Comparison of ENCODE assay signal across 8 cellular contexts in the genomic region with DNA sequence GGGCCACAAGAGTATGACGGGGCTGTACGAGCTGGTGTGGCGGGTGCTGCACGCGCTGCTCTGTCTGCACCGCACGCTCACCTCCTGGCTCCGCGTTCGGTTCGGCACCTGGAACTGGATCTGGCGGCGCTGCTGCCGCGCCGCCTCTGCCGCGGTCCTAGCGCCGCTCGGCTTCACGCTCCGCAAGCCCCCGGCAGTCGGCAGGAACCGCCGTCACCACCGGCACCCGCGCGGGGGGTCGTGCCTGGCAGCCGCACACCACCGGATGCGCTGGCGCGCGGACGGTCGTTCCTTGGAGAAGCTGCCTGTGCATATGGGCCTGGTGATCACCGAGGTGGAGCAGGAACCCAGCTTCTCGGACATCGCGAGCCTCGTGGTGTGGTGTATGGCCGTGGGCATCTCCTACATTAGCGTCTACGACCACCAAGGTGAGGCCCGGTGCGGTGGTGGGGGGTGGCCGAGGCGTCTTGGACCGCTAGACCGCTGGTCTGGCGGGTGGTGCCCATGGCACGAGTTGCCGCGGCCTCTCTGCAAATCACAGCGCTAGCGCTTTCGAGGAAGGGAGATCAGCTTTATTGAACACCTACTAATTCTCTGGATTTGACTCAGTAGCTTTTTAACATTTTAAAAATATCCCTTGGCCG. TPM values are rescaled to one million over a fixed set of nuclear protein-coding genes. Genes with fewer than 3 reads are reported as not detected.
DNase-seq lines count a peak whose midpoint lies in the region; ATAC-seq and TF ChIP-seq lines count a peak whose summit lies in the region.
"Not testable (repeated sequence)": the region's sequence is repeated elsewhere in the genome, so short reads cannot be mapped to it uniquely, and the experiment has no call there.

No MANE protein-coding gene starts in this region.

- peak overlapping the region; percentile 68 for H3K27ac ChIP-seq in RWPE1

- peaks cover 41% of the 10 kb centered on the region for H3K36me3 Mint-ChIP-seq in activated naive CD8-positive, alpha-beta T cell treated with anti-CD3 and anti-CD28 coated beads for 36 hours

- H3K27me3 Mint-ChIP-seq in activated naive CD8-positive, alpha-beta T cell treated with anti-CD3 and anti-CD28 coated beads for 36 hours: not testable (repeated sequence)

- peak; percentile 24 for DNase-seq in DMS 273 (lab: John Stamatoyannopoulos, UW; ENCODE audit: unreplicated experiment)
- DNase-seq in RWPE1 (ENCODE audit: low spot score); fibroblast of the aortic adventitia (ENCODE audit: low read depth): not testable (repeated sequence)
- DNase-seq in activated naive CD8-positive, alpha-beta T cell treated with anti-CD3 and anti-CD28 coated beads for 36 hours: peak; percentile 10
- DNase-seq in stimulated activated CD8-positive, alpha-beta memory T cell treated with anti-CD3 and anti-CD28 coated beads, Interleukin-4, amount 100 ng/mL, for 48 hours: peak; percentile 38

- H3K4me3 ChIP-seq in fibroblast of the aortic adventitia (ENCODE audit: low read depth, low read length) (peak overlapping the region; percentile 80), mononuclear cell (ENCODE audit: low read length) (peak overlapping the region; percentile 57)

- H3K4me1 ChIP-seq in mononuclear cell (ENCODE audit: insufficient read depth, low read length): peaks cover 53% of the 10 kb centered on the region

- ATAC-seq in GM21423 (IDR thresholded peaks at IDR 0.05; ENCODE audit: unreplicated experiment) (peak; percentile 23), HG03139 (IDR thresholded peaks at IDR 0.05; ENCODE audit: unreplicated experiment) (peak; percentile 16)

- CTCF ChIA-PET in RWPE1 (lab: Yijun Ruan, JAX): interaction anchor here (0.7 kb wide), 1 partner anchor 939 kb away, joined by 3 read pairs; no protein-coding TSS in a partner anchor

- POLR2A ChIA-PET in RWPE1 (lab: Yijun Ruan, JAX; ENCODE audit: low non-redundant PET): not testable (repeated sequence)

- H3K4me1 Mint-ChIP-seq in activated naive CD8-positive, alpha-beta T cell treated with anti-CD3 and anti-CD28 coated beads for 36 hours: peaks cover 42% of the 10 kb centered on the region

- peak overlapping the region; percentile 93 for H3K4me3 Mint-ChIP-seq in activated naive CD8-positive, alpha-beta T cell treated with anti-CD3 and anti-CD28 coated beads for 36 hours

- H3K9me3 ChIP-seq in mononuclear cell (ENCODE audit: low read depth, low read length): not testable (repeated sequence)

- TF ChIP-seq CTCF in RWPE1 (conservative IDR thresholded peaks at IDR 0.05; ENCODE audit: low read depth); fibroblast of the aortic adventitia (IDR thresholded peaks at IDR 0.05; ENCODE audit: insufficient read depth, low read length): not testable (repeated sequence)

- not testable (repeated sequence) for H3K9me3 Mint-ChIP-seq in activated naive CD8-positive, alpha-beta T cell treated with anti-CD3 and anti-CD28 coated beads for 36 hours

- not testable (repeated sequence) for H3K27me3 ChIP-seq in mononuclear cell (ENCODE audit: insufficient read depth, low read length)

- peak overlapping the region; percentile 94 for H3K27ac Mint-ChIP-seq in activated naive CD8-positive, alpha-beta T cell treated with anti-CD3 and anti-CD28 coated beads for 36 hours

RNA-seq across cellular contexts. Expression of a gene that starts 0.5 kb away (rescaled TPM):
- 10 to 100 TPM; 63.7 to 64.1 TPM for total RNA-seq in activated naive CD8-positive, alpha-beta T cell treated with anti-CD3 and anti-CD28 coated beads for 36 hours
- 18.8 and 29.4 TPM in 2 replicates for total RNA-seq in fibroblast of the aortic adventitia (ENCODE audit: low replicate concordance)
- total RNA-seq in mononuclear cell: 20.1 TPM
